1 cellular context compared by ENCODE assay signal in genomic region chr3:138418556-138419206, GRCh38.
TF ChIP-seq lines count a peak whose summit lies in the region.

No MANE protein-coding gene starts in this region.

TF ChIP-seq in H1, 55 proteins besides CTCF, POLR2A, EP300 and RAD21 (continued from another document):
- TF ChIP-seq ATF2 (IDR thresholded peaks at IDR 0.05; ENCODE audit: low read length) = no peak
- no peak for TF ChIP-seq SP4 (IDR thresholded peaks at IDR 0.05; ENCODE audit: low read length)
- TF ChIP-seq HDAC2 (IDR thresholded peaks at IDR 0.05; ENCODE audit: borderline replicate concordance in 1 of 2, low read depth in 2 of 2, low read length in 2 of 2) = no peak
- no peak for TF ChIP-seq EZH2 (IDR thresholded peaks at IDR 0.05; ENCODE audit: low read depth, low read length, severe bottlenecking)
- no peak for TF ChIP-seq USF2 (IDR thresholded peaks at IDR 0.05; ENCODE audit: low read length)
- TF ChIP-seq JUN (IDR thresholded peaks at IDR 0.05; ENCODE audit: low read depth, low read length) = no peak
